ENCODE assay signal across 22 cellular contexts in genomic region chr5:146395233-146395632, GRCh38. TPM values are rescaled to one million over a fixed set of nuclear protein-coding genes. Genes with fewer than 3 reads are reported as not detected.
DNase-seq lines count a peak whose midpoint lies in the region; ATAC-seq and TF ChIP-seq lines count a peak whose summit lies in the region.
"Had no signal": no experiment of that assay in that cellular context is flagged by ENCODE, and none has a peak within 500 bp of the region (broad histone marks: within the 10 kb centered on the region; RNA-seq: fewer than 3 reads in every experiment).

No MANE protein-coding gene starts in this region.

- H3K36me3 ChIP-seq in breast epithelium, result no peaks in the 10 kb centered on the region
- H3K36me3 ChIP-seq in gastroesophageal sphincter, result no peaks in the 10 kb centered on the region
- H3K36me3 ChIP-seq: MG63, SJCRH30 had no signal

- ATAC-seq in gastroesophageal sphincter, result no peak
- ATAC-seq: T-cell had no signal

- CTCF ChIA-PET in MCF 10A (lab: Yijun Ruan, JAX), result interaction anchor here (0.6 to 1.0 kb wide), 4 partner anchors 20 to 1927 kb away, joined by 3 read pairs; no protein-coding TSS in a partner anchor

- H3K4me1 ChIP-seq in breast epithelium (no peaks in the 10 kb centered on the region), gastroesophageal sphincter (no peaks in the 10 kb centered on the region)
- H3K4me1 ChIP-seq: SJCRH30 had no signal

- no peak for TF ChIP-seq EP300 in gastroesophageal sphincter (IDR thresholded peaks at IDR 0.05)

- DNase-seq in MCF 10A (ENCODE audit: unreplicated experiment) (peak; percentile 14), breast epithelium (ENCODE audit: low spot score in 2 of 2) (no peak), NCI-H69 (lab: John Stamatoyannopoulos, UW) (peak; percentile 39), iPS-NIHi11 (ENCODE audit: low spot score) (peak; percentile 10), NCI-H1048 (lab: John Stamatoyannopoulos, UW) (no peak), dedifferentiated amniotic fluid mesenchymal stem cell (ENCODE audit: extremely low spot score) (no peak)
- DNase-seq: CD4-positive, alpha-beta T cell; COR-L47; DND-41; Karpas-422; MG63; NCI-H1417 treated with DMSO at 0.1 percent for 48 hours; NCI-H1930; NCI-H2171; NCI-H345; OCI-M1; SJCRH30; T-cell had no signal

- H3K9me3 ChIP-seq in breast epithelium (no peaks in the 10 kb centered on the region), gastroesophageal sphincter (no peaks in the 10 kb centered on the region)
- H3K9me3 ChIP-seq: MG63, SJCRH30 had no signal

- H3K4me3 Mint-ChIP-seq in MCF 10A (ENCODE audit: unreplicated experiment), result no peak overlapping the region
- H3K4me3 Mint-ChIP-seq: B cell; CD4-positive, alpha-beta T cell; T-cell had no signal

- POLR2A ChIA-PET in MCF 10A (lab: Yijun Ruan, JAX), result interaction anchor here (0.6 kb wide), 1 partner anchor 23 kb away, joined by 3 read pairs; no protein-coding TSS in a partner anchor

- H3K27me3 ChIP-seq in breast epithelium, result peaks cover 0 to 9% of the 10 kb centered on the region in 2 donors
- peaks cover 33% of the 10 kb centered on the region for H3K27me3 ChIP-seq in gastroesophageal sphincter

- intact Hi-C loops in MCF 10A (cut with micrococcal nuclease), result no loop called here
- intact Hi-C loops in breast epithelium (cut with DNase I; ENCODE audit: low total_unique reads), result no loop called here

- H3K4me3 ChIP-seq in breast epithelium (no peak overlapping the region), gastroesophageal sphincter (no peak overlapping the region)
- H3K4me3 ChIP-seq: MG63, SJCRH30 had no signal

- peaks cover 4% of the 10 kb centered on the region for H3K4me1 Mint-ChIP-seq in MCF 10A (ENCODE audit: insufficient read depth, unreplicated experiment)
- H3K4me1 Mint-ChIP-seq: B cell, T-cell had no signal

- H3K36me3 Mint-ChIP-seq in MCF 10A (ENCODE audit: insufficient read depth, unreplicated experiment), result no peaks in the 10 kb centered on the region
- H3K36me3 Mint-ChIP-seq: T-cell had no signal

- no peaks in the 10 kb centered on the region for H3K9me3 Mint-ChIP-seq in MCF 10A (ENCODE audit: unreplicated experiment)
- H3K9me3 Mint-ChIP-seq: CD4-positive, alpha-beta T cell; T-cell had no signal

- TF ChIP-seq POLR2A in breast epithelium (IDR thresholded peaks at IDR 0.05) (no peak), gastroesophageal sphincter (IDR thresholded peaks at IDR 0.05) (no peak)

- peaks cover 61% of the 10 kb centered on the region for H3K27me3 Mint-ChIP-seq in MCF 10A (ENCODE audit: insufficient read depth, unreplicated experiment)

- no TSS peak for BruUV-seq in MCF 10A (replicated peaks; lab: Mats Ljungman, UMichigan)

- H3K27ac ChIP-seq in breast epithelium, result no peak overlapping the region
- H3K27ac ChIP-seq in gastroesophageal sphincter, result no peak overlapping the region
- H3K27ac ChIP-seq: SJCRH30 had no signal

- TF ChIP-seq CTCF in MCF 10A (IDR thresholded peaks at IDR 0.05; ENCODE audit: unreplicated experiment) (no peak), breast epithelium (IDR thresholded peaks at IDR 0.05) (no peak), gastroesophageal sphincter (IDR thresholded peaks at IDR 0.05) (no peak)

- H3K27ac Mint-ChIP-seq in MCF 10A (ENCODE audit: low read depth, unreplicated experiment), result no peak overlapping the region
- H3K27ac Mint-ChIP-seq: B cell; CD4-positive, alpha-beta T cell; T-cell had no signal

- WGBS in gastroesophageal sphincter (ENCODE audit: low coverage in 1 of 2), 2 donors, result 49% methylated on average over 5 of the region's 5 CpGs; no CpG with 5 or more reads in 1 of the 2 donors

RNA-seq across cellular contexts. Expression of gene TCERG1, which starts 51.9 kb away (rescaled TPM):
- 128 and 134 TPM in 2 replicates for total RNA-seq in MCF 10A (2022)
- total RNA-seq in breast epithelium, result 100 to 1,000 TPM in 1 of 3 donors, 10 to 100 TPM in 2; 48.0 to 119 (median 79.3) TPM
- total RNA-seq in gastroesophageal sphincter, result 10 to 100 TPM; 19.8 to 66.9 (median 41.2) TPM

RNA-seq across cellular contexts. Expression of gene POU4F3, which starts 56.6 kb away (rescaled TPM):
- total RNA-seq in MCF 10A (2022) (0.16 TPM in 1 of 2 replicates, not detected in the other), breast epithelium (under 1 TPM in 1 of 3 donors, not detected in 2; 0.15 TPM), gastroesophageal sphincter (not detected)
- total RNA-seq: B cell, G401, H4 had no signal

Comparison
In these comparisons a context has a peak if more than half of its experiments do, and no peak if none do; other contexts are left out.
1. DNase-seq: peak in MCF 10A (single experiment), NCI-H69 (single experiment) and iPS-NIHi11 (single experiment); none in breast epithelium (0 of 2), NCI-H1048 (single experiment) and dedifferentiated amniotic fluid mesenchymal stem cell (single experiment).